In the genomic region with DNA sequence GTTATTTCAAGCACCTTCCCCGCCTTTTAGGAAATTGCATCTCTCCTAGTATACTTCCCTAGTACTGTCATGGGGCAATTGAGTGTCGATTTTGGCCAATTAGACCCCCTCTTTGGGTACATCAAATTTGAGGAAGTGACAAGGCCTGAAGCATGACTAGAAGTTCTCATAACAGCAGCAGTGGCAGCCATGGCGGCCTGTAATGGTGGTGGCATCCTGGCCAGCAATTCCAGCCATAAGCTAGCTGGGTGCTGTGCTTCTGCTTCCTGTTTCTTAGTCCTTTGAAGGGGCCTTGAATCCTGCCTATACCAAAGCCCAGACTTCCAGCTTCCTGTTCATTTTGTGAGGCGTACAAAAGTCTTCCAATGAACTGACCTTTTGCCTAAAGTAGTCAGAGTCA, we compare ENCODE assay signal across 22 cellular contexts.
DNase-seq lines count a peak whose midpoint lies in the region; TF ChIP-seq lines count a peak whose summit lies in the region.
"Had no signal": no experiment of that assay in that cellular context is flagged by ENCODE, and none has a peak within 500 bp of the region (broad histone marks: within the 10 kb centered on the region; RNA-seq: fewer than 3 reads in every experiment).

No MANE protein-coding gene starts in this region.

- H3K4me1 ChIP-seq in OCI-LY7 (ENCODE audit: insufficient read depth, low read length, poor library complexity, severe bottlenecking): peaks cover 36% of the 10 kb centered on the region
- peaks cover 0 to 5% (median 2%) of the 10 kb centered on the region in 4 donors for H3K4me1 ChIP-seq in Peyer's patch

- H3K4me3 ChIP-seq in NB4 (ENCODE audit: low read depth, low read length) (no peak overlapping the region), OCI-LY7 (ENCODE audit: low read depth, low read length, poor library complexity, severe bottlenecking) (no peak overlapping the region), Peyer's patch (no peak overlapping the region)
- H3K4me3 ChIP-seq: SK-N-MC had no signal

- H3K9me3 ChIP-seq in OCI-LY7 (ENCODE audit: low read length) (peaks cover 6% of the 10 kb centered on the region; the same call in 1 of the 2 replicates), Peyer's patch (no peaks in the 10 kb centered on the region)

- POLR2A ChIA-PET in OCI-LY7 (lab: Charles Lee): no interaction called here

- intact Hi-C loops in activated naive CD4-positive, alpha-beta T cell treated with anti-CD3 and anti-CD28 coated beads for 36 hours (cut with micrococcal nuclease): no loop called here
- intact Hi-C loops in OCI-LY7 (cut with micrococcal nuclease; ENCODE audit: unreplicated experiment): no loop called here
- intact Hi-C loops in activated T-helper 2 cell treated with anti-CD3 and anti-CD28 coated beads, Interferon-gamma antibody, Interleukin-2, Interleukin-4, amounts not matched to agents 10 μg/mL and 5 μg/mL and 100 μg/mL, durations not matched to agents 14 hours and 24 hours and 36 hours (cut with micrococcal nuclease): no loop called here

- H4K20me1 ChIP-seq in OCI-LY7 (ENCODE audit: insufficient read depth, low read length): no peaks in the 10 kb centered on the region

- H3K9me3 Mint-ChIP-seq in activated naive CD4-positive, alpha-beta T cell treated with anti-CD3 and anti-CD28 coated beads, Interleukin-2, amount 50 U/mL, for 24 hours: no peaks in the 10 kb centered on the region
- H3K9me3 Mint-ChIP-seq in activated naive CD4-positive, alpha-beta T cell treated with anti-CD3 and anti-CD28 coated beads for 36 hours: no peaks in the 10 kb centered on the region
- H3K9me3 Mint-ChIP-seq in activated T-helper 2 cell treated with anti-CD3 and anti-CD28 coated beads, Interferon-gamma antibody, Interleukin-2, Interleukin-4, amounts not matched to agents 10 μg/mL and 5 μg/mL and 100 μg/mL, durations not matched to agents 14 hours and 24 hours and 36 hours: no peaks in the 10 kb centered on the region

- BruUV-seq in OCI-LY7 (replicated peaks; lab: Mats Ljungman, UMichigan): no TSS peak

- DNase-seq in activated naive CD4-positive, alpha-beta T cell treated with anti-CD3 and anti-CD28 coated beads for 36 hours: no peak
- DNase-seq in NB4 (ENCODE audit: low read depth) (peak; percentile 51), OCI-LY7 (ENCODE audit: low spot score) (peak; percentile 19), Peyer's patch (no peak), NCI-H226 (no peak), nucleus accumbens (lab: John Stamatoyannopoulos, UW) (no peak)
- DNase-seq in activated T-helper 2 cell treated with anti-CD3 and anti-CD28 coated beads, Interferon-gamma antibody, Interleukin-2, Interleukin-4, amounts not matched to agents 10 μg/mL and 5 μg/mL and 100 μg/mL, durations not matched to agents 14 hours and 24 hours and 36 hours (ENCODE audit: low spot score): no peak
- DNase-seq: 8988T; Calu3; CD4-positive, alpha-beta memory T cell; GF-D8; GOT3; NCI-H1092 treated with DMSO at 0.1 percent for 48 hours; NCI-H146; NCI-H2029 treated with DMSO at 0.1 percent for 48 hours; NCI-H2171; NCI-H446; NCI-H526 treated with DMSO at 0.1 percent for 48 hours; NK-92 treated with Interleukin-12 subunit alpha and Interleukin-12 subunit beta, amount 100 ng/mL, for 24 hours had no signal

- H3K27ac ChIP-seq in OCI-LY7 (ENCODE audit: low read depth, low read length, poor library complexity, severe bottlenecking) (no peak overlapping the region), Peyer's patch (no peak overlapping the region)
- H3K27ac ChIP-seq: SK-N-MC had no signal

- H3K4me2 ChIP-seq in OCI-LY7 (ENCODE audit: low read length): no peak overlapping the region

- peak overlapping the region; percentile 59 for H3K27ac Mint-ChIP-seq in activated naive CD4-positive, alpha-beta T cell treated with anti-CD3 and anti-CD28 coated beads, Interleukin-2, amount 50 U/mL, for 24 hours
- no peak overlapping the region for H3K27ac Mint-ChIP-seq in activated naive CD4-positive, alpha-beta T cell treated with anti-CD3 and anti-CD28 coated beads for 36 hours
- H3K27ac Mint-ChIP-seq in activated T-helper 2 cell treated with anti-CD3 and anti-CD28 coated beads, Interferon-gamma antibody, Interleukin-2, Interleukin-4, amounts not matched to agents 10 μg/mL and 5 μg/mL and 100 μg/mL, durations not matched to agents 14 hours and 24 hours and 36 hours: no peak overlapping the region
- H3K27ac Mint-ChIP-seq: B cell had no signal

- no peaks in the 10 kb centered on the region for H3K79me2 ChIP-seq in OCI-LY7 (ENCODE audit: insufficient read depth, low read depth, low read length)

- H3K4me1 Mint-ChIP-seq in activated naive CD4-positive, alpha-beta T cell treated with anti-CD3 and anti-CD28 coated beads, Interleukin-2, amount 50 U/mL, for 24 hours: peaks cover 28% of the 10 kb centered on the region
- peaks cover 19% of the 10 kb centered on the region for H3K4me1 Mint-ChIP-seq in activated naive CD4-positive, alpha-beta T cell treated with anti-CD3 and anti-CD28 coated beads for 36 hours (ENCODE audit: low read depth)
- H3K4me1 Mint-ChIP-seq in activated T-helper 2 cell treated with anti-CD3 and anti-CD28 coated beads, Interferon-gamma antibody, Interleukin-2, Interleukin-4, amounts not matched to agents 10 μg/mL and 5 μg/mL and 100 μg/mL, durations not matched to agents 14 hours and 24 hours and 36 hours (ENCODE audit: low read depth): peaks cover 20% of the 10 kb centered on the region

- no peak overlapping the region for H3K4me3 Mint-ChIP-seq in activated naive CD4-positive, alpha-beta T cell treated with anti-CD3 and anti-CD28 coated beads, Interleukin-2, amount 50 U/mL, for 24 hours
- H3K4me3 Mint-ChIP-seq in activated naive CD4-positive, alpha-beta T cell treated with anti-CD3 and anti-CD28 coated beads for 36 hours: no peak overlapping the region
- no peak overlapping the region for H3K4me3 Mint-ChIP-seq in activated T-helper 2 cell treated with anti-CD3 and anti-CD28 coated beads, Interferon-gamma antibody, Interleukin-2, Interleukin-4, amounts not matched to agents 10 μg/mL and 5 μg/mL and 100 μg/mL, durations not matched to agents 14 hours and 24 hours and 36 hours (ENCODE audit: low read depth)
- H3K4me3 Mint-ChIP-seq: B cell had no signal

- H2AFZ ChIP-seq in OCI-LY7 (ENCODE audit: low read length): no peak overlapping the region; the same call in 1 of the 2 replicates

- TF ChIP-seq CTCF in NB4 (IDR thresholded peaks at IDR 0.05; ENCODE audit: low read depth, low read length): no peak
- TF ChIP-seq CTCF in OCI-LY7 (conservative IDR thresholded peaks at IDR 0.05; ENCODE audit: low read length): no peak
- TF ChIP-seq CTCF in Peyer's patch (IDR thresholded peaks at IDR 0.05): no peak

- H3K36me3 ChIP-seq in OCI-LY7 (ENCODE audit: insufficient read depth, low read length) (no peaks in the 10 kb centered on the region; the same call in 1 of the 2 replicates), Peyer's patch (no peaks in the 10 kb centered on the region)

- no peaks in the 10 kb centered on the region for H3K9me2 ChIP-seq in OCI-LY7 (ENCODE audit: insufficient read depth, low read length)

- peaks cover 17% of the 10 kb centered on the region for H3K27me3 Mint-ChIP-seq in activated naive CD4-positive, alpha-beta T cell treated with anti-CD3 and anti-CD28 coated beads, Interleukin-2, amount 50 U/mL, for 24 hours
- peaks cover 18% of the 10 kb centered on the region for H3K27me3 Mint-ChIP-seq in activated naive CD4-positive, alpha-beta T cell treated with anti-CD3 and anti-CD28 coated beads for 36 hours (ENCODE audit: low read depth)
- H3K27me3 Mint-ChIP-seq in activated T-helper 2 cell treated with anti-CD3 and anti-CD28 coated beads, Interferon-gamma antibody, Interleukin-2, Interleukin-4, amounts not matched to agents 10 μg/mL and 5 μg/mL and 100 μg/mL, durations not matched to agents 14 hours and 24 hours and 36 hours (ENCODE audit: low read depth): peaks cover 23% of the 10 kb centered on the region

- no peaks in the 10 kb centered on the region for H3K36me3 Mint-ChIP-seq in activated naive CD4-positive, alpha-beta T cell treated with anti-CD3 and anti-CD28 coated beads, Interleukin-2, amount 50 U/mL, for 24 hours
- H3K36me3 Mint-ChIP-seq in activated naive CD4-positive, alpha-beta T cell treated with anti-CD3 and anti-CD28 coated beads for 36 hours (ENCODE audit: low read depth): no peaks in the 10 kb centered on the region
- no peaks in the 10 kb centered on the region for H3K36me3 Mint-ChIP-seq in activated T-helper 2 cell treated with anti-CD3 and anti-CD28 coated beads, Interferon-gamma antibody, Interleukin-2, Interleukin-4, amounts not matched to agents 10 μg/mL and 5 μg/mL and 100 μg/mL, durations not matched to agents 14 hours and 24 hours and 36 hours (ENCODE audit: low read depth)
- H3K36me3 Mint-ChIP-seq: CD4-positive, alpha-beta memory T cell had no signal

- no peaks in the 10 kb centered on the region for H3K27me3 ChIP-seq in Peyer's patch

- CTCF ChIA-PET in activated naive CD4-positive, alpha-beta T cell treated with anti-CD3 and anti-CD28 coated beads for 36 hours (lab: Charles Lee): interaction anchor here (2.3 kb wide), 1 partner anchor 15 kb away, joined by 9 read pairs; no protein-coding TSS in a partner anchor
- CTCF ChIA-PET in OCI-LY7 (lab: Charles Lee; ENCODE audit: unreplicated experiment): no interaction called here

- TF ChIP-seq POLR2A in NB4 (IDR thresholded peaks at IDR 0.05; ENCODE audit: extremely low read depth, insufficient read length) (no peak), Peyer's patch (IDR thresholded peaks at IDR 0.05) (no peak)

Comparison
In these comparisons a context has a peak if more than half of its experiments do, and no peak if none do; other contexts are left out.
1. DNase-seq: peak in NB4 (single experiment) and OCI-LY7 (single experiment); none in activated naive CD4-positive, alpha-beta T cell treated with anti-CD3 and anti-CD28 coated beads for 36 hours (single experiment), Peyer's patch (0 of 3), NCI-H226 (single experiment), activated T-helper 2 cell treated with anti-CD3 and anti-CD28 coated beads, Interferon-gamma antibody, Interleukin-2, Interleukin-4, amounts not matched to agents 10 μg/mL and 5 μg/mL and 100 μg/mL, durations not matched to agents 14 hours and 24 hours and 36 hours (single experiment) and nucleus accumbens (0 of 56).